1 cellular context compared by ENCODE assay signal in genomic region chr21:15005391-15005790, GRCh38.
A peak's percentile ranks its signal among the peaks of the same experiment; 100 is the strongest.
TF ChIP-seq lines count a peak whose summit lies in the region.

No MANE protein-coding gene starts in this region.

TF ChIP-seq in H1, 55 proteins besides CTCF, POLR2A, EP300 and RAD21:
- peak; percentile 82 for TF ChIP-seq NANOG (IDR thresholded peaks at IDR 0.05; ENCODE audit: insufficient read depth, low read depth, low read length, poor library complexity, severe bottlenecking)
- TF ChIP-seq CHD7 (IDR thresholded peaks at IDR 0.05; ENCODE audit: insufficient replicate concordance, low read length), result peak; percentile 27
- no peak for TF ChIP-seq E2F6 (IDR thresholded peaks at IDR 0.05)
- TF ChIP-seq USF2 (IDR thresholded peaks at IDR 0.05; ENCODE audit: low read length), result no peak
- TF ChIP-seq ATF2 (IDR thresholded peaks at IDR 0.05; ENCODE audit: low read length), result no peak
- no peak for TF ChIP-seq CTBP2 (IDR thresholded peaks at IDR 0.05; ENCODE audit: borderline replicate concordance, insufficient read depth, insufficient read length, low read length)
- peak in 1 of 2 experiments; percentile 39; a peak in 1 of 4 replicates for TF ChIP-seq HDAC2 (IDR thresholded peaks at IDR 0.05; ENCODE audit: borderline replicate concordance in 1 of 2, low read depth in 2 of 2, low read length in 2 of 2)
